ENCODE assay signal across 8 cellular contexts in the genomic region with DNA sequence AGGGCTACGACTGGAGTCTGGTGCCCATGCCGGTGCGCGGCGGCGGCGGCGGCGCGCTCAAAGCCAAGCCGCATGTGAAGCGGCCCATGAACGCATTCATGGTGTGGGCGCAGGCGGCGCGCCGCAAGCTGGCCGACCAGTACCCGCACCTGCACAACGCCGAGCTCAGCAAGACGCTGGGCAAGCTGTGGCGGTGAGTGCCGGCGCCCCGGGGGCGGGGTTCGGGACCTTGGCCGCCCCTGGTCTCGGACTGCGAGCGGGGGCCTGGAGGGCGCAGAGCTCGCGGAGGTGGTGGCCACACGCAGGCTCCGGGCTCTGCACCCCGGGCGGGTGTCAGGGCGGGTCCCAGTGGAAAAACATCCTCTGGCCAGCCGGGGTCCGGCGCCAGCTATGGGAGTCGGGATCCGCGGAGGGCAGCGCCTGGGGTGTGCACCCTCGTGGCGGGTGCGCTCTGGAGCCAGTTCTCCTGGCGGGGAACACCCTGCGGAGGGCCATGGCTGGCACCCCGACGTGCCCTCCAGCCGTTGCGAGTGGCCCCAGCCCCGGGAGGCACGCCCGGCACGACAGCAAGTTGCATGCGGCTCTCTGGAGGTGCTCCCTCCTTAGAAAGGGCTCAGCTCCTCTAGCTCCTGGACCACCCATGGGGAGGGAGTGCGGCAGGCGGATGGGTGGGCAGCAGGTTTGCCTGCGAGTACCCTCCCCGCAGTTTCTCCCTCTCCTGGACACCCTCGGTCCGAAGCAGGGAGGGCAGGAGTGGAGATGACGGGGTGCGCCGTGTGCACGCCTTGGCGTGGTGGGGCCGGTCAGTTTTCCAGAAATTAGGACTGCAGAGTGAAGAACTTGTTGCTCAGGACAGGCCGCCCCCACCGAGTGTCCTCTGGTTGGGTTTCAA. TPM values are rescaled to one million over a fixed set of nuclear protein-coding genes. Genes with fewer than 3 reads are reported as not detected.
A peak's percentile ranks its signal among the peaks of the same experiment; 100 is the strongest.
DNase-seq lines count a peak whose midpoint lies in the region; ATAC-seq and TF ChIP-seq lines count a peak whose summit lies in the region.

No MANE protein-coding gene starts in this region.

- no peak overlapping the region for H3K27ac Mint-ChIP-seq in activated CD8-positive, alpha-beta T cell treated with anti-CD3 and anti-CD28 coated beads for 36 hours
- no peak overlapping the region for H3K27ac Mint-ChIP-seq in activated CD8-positive, alpha-beta T cell treated with anti-CD3 and anti-CD28 coated beads, Interleukin-2, amount 10 ng/mL, durations not matched to agents 7 days and 5 days
- no peak overlapping the region for H3K27ac Mint-ChIP-seq in activated naive CD8-positive, alpha-beta T cell treated with anti-CD3 and anti-CD28 coated beads for 36 hours

- no peaks in the 10 kb centered on the region for H3K9me3 Mint-ChIP-seq in activated CD8-positive, alpha-beta T cell treated with anti-CD3 and anti-CD28 coated beads for 36 hours
- no peaks in the 10 kb centered on the region for H3K9me3 Mint-ChIP-seq in activated CD8-positive, alpha-beta T cell treated with anti-CD3 and anti-CD28 coated beads, Interleukin-2, amount 10 ng/mL, durations not matched to agents 7 days and 5 days (ENCODE audit: insufficient read depth)
- no peaks in the 10 kb centered on the region for H3K9me3 Mint-ChIP-seq in activated naive CD8-positive, alpha-beta T cell treated with anti-CD3 and anti-CD28 coated beads for 36 hours

- no peaks in the 10 kb centered on the region for H3K9me3 ChIP-seq in lung (ENCODE audit: control insufficient read depth in 2 of 2, insufficient read depth in 1 of 2, low read length in 1 of 2)

- no peaks in the 10 kb centered on the region for H3K36me3 ChIP-seq in lung (ENCODE audit: control insufficient read depth in 2 of 2, insufficient read depth in 2 of 2, low read length in 2 of 2)

- H3K27me3 ChIP-seq in lung (ENCODE audit: control insufficient read depth, insufficient read depth): peaks cover 5% of the 10 kb centered on the region

- peak overlapping the region; percentile 41 for H3K4me3 Mint-ChIP-seq in activated CD8-positive, alpha-beta T cell treated with anti-CD3 and anti-CD28 coated beads for 36 hours
- no peak overlapping the region for H3K4me3 Mint-ChIP-seq in activated CD8-positive, alpha-beta T cell treated with anti-CD3 and anti-CD28 coated beads, Interleukin-2, amount 10 ng/mL, durations not matched to agents 7 days and 5 days
- peak overlapping the region; percentile 14 for H3K4me3 Mint-ChIP-seq in activated naive CD8-positive, alpha-beta T cell treated with anti-CD3 and anti-CD28 coated beads for 36 hours

- 13 to 21% methylated on average over 65 to 76 of the region's 76 CpGs for WGBS in lung, 2 donors

- ATAC-seq in activated CD8-positive, alpha-beta T cell treated with anti-CD3 and anti-CD28 coated beads for 36 hours: no peak
- no peak for ATAC-seq in activated CD8-positive, alpha-beta T cell treated with anti-CD3 and anti-CD28 coated beads, Interleukin-2, amount 10 ng/mL, durations not matched to agents 7 days and 5 days
- no peak for ATAC-seq in lung (ENCODE audit: insufficient read depth, low FRiP score)

- DNase-seq in activated CD8-positive, alpha-beta T cell treated with anti-CD3 and anti-CD28 coated beads for 36 hours: peak; percentile 26
- DNase-seq in activated CD8-positive, alpha-beta T cell treated with anti-CD3 and anti-CD28 coated beads, Interleukin-2, amount 10 ng/mL, durations not matched to agents 7 days and 5 days: no peak
- no peak for DNase-seq in activated naive CD8-positive, alpha-beta T cell treated with anti-CD3 and anti-CD28 coated beads for 36 hours
- DNase-seq in lung (ENCODE audit: low spot score) (no peak), COR-L47 (lab: John Stamatoyannopoulos, UW) (no peak)
- no peak for DNase-seq in activated CD4-positive, CD25-positive, alpha-beta regulatory T cell treated with anti-CD3 and anti-CD28 coated beads, Interleukin-2, amount 50 U/mL, for 72 hours
- DNase-seq in NK-92 treated with Interleukin-12 subunit alpha and Interleukin-12 subunit beta, amount 100 ng/mL, for 24 hours (lab: John Stamatoyannopoulos, UW): no peak

- CTCF ChIA-PET in activated CD8-positive, alpha-beta T cell treated with anti-CD3 and anti-CD28 coated beads for 36 hours (lab: Charles Lee): no interaction called here
- CTCF ChIA-PET in activated CD8-positive, alpha-beta T cell treated with anti-CD3 and anti-CD28 coated beads, Interleukin-2, amount 10 ng/mL, durations not matched to agents 7 days and 5 days (lab: Charles Lee): no interaction called here

- H3K4me3 ChIP-seq in lung: peak overlapping the region; percentile 4

- intact Hi-C loops in activated CD8-positive, alpha-beta T cell treated with anti-CD3 and anti-CD28 coated beads for 36 hours (cut with micrococcal nuclease): no loop called here

- peaks cover 5% of the 10 kb centered on the region for H3K27me3 Mint-ChIP-seq in activated CD8-positive, alpha-beta T cell treated with anti-CD3 and anti-CD28 coated beads for 36 hours
- peaks cover 29% of the 10 kb centered on the region for H3K27me3 Mint-ChIP-seq in activated CD8-positive, alpha-beta T cell treated with anti-CD3 and anti-CD28 coated beads, Interleukin-2, amount 10 ng/mL, durations not matched to agents 7 days and 5 days (ENCODE audit: low read depth)
- peaks cover 9% of the 10 kb centered on the region for H3K27me3 Mint-ChIP-seq in activated naive CD8-positive, alpha-beta T cell treated with anti-CD3 and anti-CD28 coated beads for 36 hours

- H3K4me1 Mint-ChIP-seq in activated CD8-positive, alpha-beta T cell treated with anti-CD3 and anti-CD28 coated beads for 36 hours (ENCODE audit: low read depth): peaks cover 9% of the 10 kb centered on the region
- H3K4me1 Mint-ChIP-seq in activated CD8-positive, alpha-beta T cell treated with anti-CD3 and anti-CD28 coated beads, Interleukin-2, amount 10 ng/mL, durations not matched to agents 7 days and 5 days (ENCODE audit: low read depth): peaks cover 2% of the 10 kb centered on the region
- peaks cover 6% of the 10 kb centered on the region for H3K4me1 Mint-ChIP-seq in activated naive CD8-positive, alpha-beta T cell treated with anti-CD3 and anti-CD28 coated beads for 36 hours

- H3K27ac ChIP-seq in lung (ENCODE audit: low read depth in 1 of 2, low read length in 1 of 2): no peak overlapping the region
- H3K27ac ChIP-seq in temporal lobe (ENCODE audit: low read depth, low read length): peak overlapping the region; percentile 72

- no peaks in the 10 kb centered on the region for H3K36me3 Mint-ChIP-seq in activated CD8-positive, alpha-beta T cell treated with anti-CD3 and anti-CD28 coated beads for 36 hours (ENCODE audit: low read depth)
- H3K36me3 Mint-ChIP-seq in activated CD8-positive, alpha-beta T cell treated with anti-CD3 and anti-CD28 coated beads, Interleukin-2, amount 10 ng/mL, durations not matched to agents 7 days and 5 days (ENCODE audit: low read depth): no peaks in the 10 kb centered on the region
- H3K36me3 Mint-ChIP-seq in activated naive CD8-positive, alpha-beta T cell treated with anti-CD3 and anti-CD28 coated beads for 36 hours: no peaks in the 10 kb centered on the region

- TF ChIP-seq CTCF in activated CD8-positive, alpha-beta T cell treated with anti-CD3 and anti-CD28 coated beads for 36 hours (IDR thresholded peaks at IDR 0.05): no peak
- TF ChIP-seq CTCF in lung (IDR thresholded peaks at IDR 0.05; ENCODE audit: control extremely low read depth, extremely low read depth): no peak

- POLR2A ChIA-PET in activated CD8-positive, alpha-beta T cell treated with anti-CD3 and anti-CD28 coated beads for 36 hours (lab: Charles Lee): interaction anchor here (1.1 to 4.7 kb wide), 6 partner anchors 11 to 22 kb away, joined by 3 to 30 read pairs (median 5); a partner anchor contains a TSS
- POLR2A ChIA-PET in activated CD8-positive, alpha-beta T cell treated with anti-CD3 and anti-CD28 coated beads, Interleukin-2, amount 10 ng/mL, durations not matched to agents 7 days and 5 days (lab: Charles Lee): no interaction called here

- H3K4me1 ChIP-seq in lung (ENCODE audit: control insufficient read depth in 2 of 2, insufficient read depth in 2 of 2, low read length in 2 of 2): peaks cover 0 to 3% of the 10 kb centered on the region in 2 donors

RNA-seq across cellular contexts. Expression of a gene that starts 0.8 kb away (rescaled TPM):
- 1 to 10 TPM; 1.6 to 2.1 TPM for total RNA-seq in activated CD8-positive, alpha-beta T cell treated with anti-CD3 and anti-CD28 coated beads for 36 hours
- not detected for total RNA-seq in activated CD8-positive, alpha-beta T cell treated with anti-CD3 and anti-CD28 coated beads, Interleukin-2, amount 10 ng/mL, durations not matched to agents 7 days and 5 days
- total RNA-seq in activated naive CD8-positive, alpha-beta T cell treated with anti-CD3 and anti-CD28 coated beads for 36 hours: under 1 TPM; 0.42 to 0.58 TPM
- total RNA-seq in lung (1 to 10 TPM in 1 of 2 donors, under 1 TPM in 1; 0.40 to 4.0 TPM), temporal lobe (21.6 TPM)
- polyA plus RNA-seq in lung: under 1 TPM; 0.33 to 0.39 TPM

RNA-seq across cellular contexts. Expression of a gene that starts 11.6 kb away (rescaled TPM):
- 1 to 10 TPM; 8.7 to 9.7 TPM for total RNA-seq in activated CD8-positive, alpha-beta T cell treated with anti-CD3 and anti-CD28 coated beads for 36 hours
- total RNA-seq in activated CD8-positive, alpha-beta T cell treated with anti-CD3 and anti-CD28 coated beads, Interleukin-2, amount 10 ng/mL, durations not matched to agents 7 days and 5 days: 10 to 100 TPM; 14.3 to 17.4 TPM
- total RNA-seq in activated naive CD8-positive, alpha-beta T cell treated with anti-CD3 and anti-CD28 coated beads for 36 hours: 1 to 10 TPM; 7.0 to 8.1 TPM
- total RNA-seq in lung: 10 to 100 TPM; 22.1 to 23.7 TPM
- 10 to 100 TPM in 1 of 2 donors, 1 to 10 TPM in 1; 9.1 to 19.0 TPM for polyA plus RNA-seq in lung
- 10.6 TPM for total RNA-seq in temporal lobe
